In genomic region chr12:85714425-85714824, GRCh38 we compare ENCODE assay signal across 42 cellular contexts.
"Had no signal": no experiment of that assay in that cellular context is flagged by ENCODE, and none has a peak within 500 bp of the region (broad histone marks: within the 10 kb centered on the region; RNA-seq: fewer than 3 reads in every experiment).

No MANE protein-coding gene starts in this region.

- H3K4me3 Mint-ChIP-seq: activated CD4-positive, alpha-beta memory T cell treated with anti-CD3 and anti-CD28 coated beads, Interleukin-2, amount 10 ng/mL, durations not matched to agents 7 days and 5 days; activated CD4-positive, alpha-beta T cell treated with anti-CD3 and anti-CD28 coated beads for 36 hours; activated CD4-positive, alpha-beta T cell treated with anti-CD3 and anti-CD28 coated beads, Interleukin-2, amount 10 ng/mL, durations not matched to agents 7 days and 5 days; activated CD8-positive, alpha-beta memory T cell treated with anti-CD3 and anti-CD28 coated beads, Interleukin-2, amount 10 ng/mL, durations not matched to agents 7 days and 5 days; activated CD8-positive, alpha-beta T cell treated with anti-CD3 and anti-CD28 coated beads, Interleukin-2, amount 10 ng/mL, durations not matched to agents 7 days and 5 days; activated naive CD4-positive, alpha-beta T cell treated with anti-CD3 and anti-CD28 coated beads, Interleukin-2, amount 10 ng/mL, durations not matched to agents 7 days and 5 days; activated naive CD8-positive, alpha-beta T cell treated with anti-CD3 and anti-CD28 coated beads for 36 hours; activated T-cell treated with anti-CD3 and anti-CD28 coated beads, Interleukin-2, amount 50 U/mL, for 4 hours; activated T-cell treated with anti-CD3 and anti-CD28 coated beads, Interleukin-2, amount 50 U/mL, for 72 hours; activated T-helper 1 cell treated with anti-CD3 and anti-CD28 coated beads, Interleukin-12 subunit alpha, Interleukin-12 subunit beta, Interleukin-2, Interleukin-4 antibody, amounts not matched to agents 30 ng/mL and 10 ng/mL and 1 ng/mL, durations not matched to agents 14 hours and 24 hours and 36 hours; activated T-helper 17 cell treated with anti-CD3 and anti-CD28 coated beads, Interleukin-2, amount 50 U/mL, for 72 hours; central memory CD8-positive, alpha-beta T cell; T-helper 1 cell treated with Interleukin-12 subunit alpha and Interleukin-12 subunit beta and Interleukin-4 antibody, amounts not matched to agents 30 μg/mL and 1 μg/mL, for 36 hours; T-helper 2 cell treated with Interferon-gamma antibody and Interleukin-4, amounts not matched to agents 5 μg/mL and 100 μg/mL, for 36 hours; WTC11 had no signal

- H3K27me3 ChIP-seq: adrenal gland, body of pancreas, brain microvascular endothelial cell, breast epithelium had no signal

- H3K9me3 ChIP-seq: adrenal gland, breast epithelium had no signal

- H3K27ac ChIP-seq: adrenal gland, brain microvascular endothelial cell, breast epithelium, WERI-Rb-1 had no signal

- DNase-seq: activated CD4-positive, alpha-beta memory T cell treated with anti-CD3 and anti-CD28 coated beads, Interleukin-2, amount 10 ng/mL, durations not matched to agents 7 days and 5 days; activated CD4-positive, alpha-beta T cell treated with anti-CD3 and anti-CD28 coated beads for 1 hour; activated CD4-positive, alpha-beta T cell treated with anti-CD3 and anti-CD28 coated beads for 36 hours; activated CD4-positive, alpha-beta T cell treated with anti-CD3 and anti-CD28 coated beads for 48 hours; activated CD4-positive, alpha-beta T cell treated with anti-CD3 and anti-CD28 coated beads, Interleukin-2, amount 10 ng/mL, durations not matched to agents 7 days and 5 days; activated CD4-positive, alpha-beta T cell treated with anti-CD3 and anti-CD28 coated beads, Interleukin-2, amount 50 U/mL, for 48 hours; activated CD4-positive, CD25-positive, alpha-beta regulatory T cell; activated CD8-positive, alpha-beta memory T cell treated with anti-CD3 and anti-CD28 coated beads for 24 hours; activated CD8-positive, alpha-beta memory T cell treated with anti-CD3 and anti-CD28 coated beads, Interleukin-2, amount 10 ng/mL, durations not matched to agents 7 days and 5 days; activated CD8-positive, alpha-beta T cell treated with anti-CD3 and anti-CD28 coated beads, Interleukin-2, amount 10 ng/mL, durations not matched to agents 7 days and 5 days; activated effector memory CD4-positive, alpha-beta T cell treated with anti-CD3 and anti-CD28 coated beads, Interleukin-2, amount 50 U/mL, for 16 hours; activated gamma-delta T cell treated with Interleukin-2 at 50 U/mL for 16 hours; activated naive CD4-positive, alpha-beta T cell treated with anti-CD3 and anti-CD28 coated beads, Interleukin-2, amount 10 ng/mL, durations not matched to agents 7 days and 5 days; activated naive CD4-positive, alpha-beta T cell treated with Interleukin-2 at 50 U/mL for 16 hours; activated naive CD8-positive, alpha-beta T cell treated with anti-CD3 and anti-CD28 coated beads for 36 hours; activated T-cell treated with anti-CD3 and anti-CD28 coated beads for 4 hours; activated T-cell treated with anti-CD3 and anti-CD28 coated beads, Interleukin-2, amount 50 U/mL, for 1 hour; activated T-cell treated with anti-CD3 and anti-CD28 coated beads, Interleukin-2, amount 50 U/mL, for 4 hours; activated T-cell treated with anti-CD3 and anti-CD28 coated beads, Interleukin-2, amount 50 U/mL, for 72 hours; adrenal gland; amniotic stem cell; aorta; body of pancreas; brain microvascular endothelial cell; caudate nucleus; cerebellar nuclear complex; SW 1271; T-helper 1 cell; T-helper 2 cell; T-helper 9 cell; WERI-Rb-1 had no signal

- H3K9me3 Mint-ChIP-seq: activated CD4-positive, alpha-beta T cell treated with anti-CD3 and anti-CD28 coated beads, Interleukin-2, amount 10 ng/mL, durations not matched to agents 7 days and 5 days; activated naive CD8-positive, alpha-beta T cell treated with anti-CD3 and anti-CD28 coated beads for 36 hours; activated T-helper 1 cell treated with anti-CD3 and anti-CD28 coated beads, Interleukin-12 subunit alpha, Interleukin-12 subunit beta, Interleukin-2, Interleukin-4 antibody, amounts not matched to agents 30 ng/mL and 10 ng/mL and 1 ng/mL, durations not matched to agents 14 hours and 24 hours and 36 hours; T-helper 1 cell treated with Interleukin-12 subunit alpha and Interleukin-12 subunit beta and Interleukin-4 antibody, amounts not matched to agents 30 μg/mL and 1 μg/mL, for 36 hours; T-helper 2 cell treated with Interferon-gamma antibody and Interleukin-4, amounts not matched to agents 5 μg/mL and 100 μg/mL, for 36 hours had no signal

- H3K27ac Mint-ChIP-seq: activated CD4-positive, alpha-beta memory T cell treated with anti-CD3 and anti-CD28 coated beads, Interleukin-2, amount 10 ng/mL, durations not matched to agents 7 days and 5 days; activated CD4-positive, alpha-beta T cell treated with anti-CD3 and anti-CD28 coated beads for 36 hours; activated CD4-positive, alpha-beta T cell treated with anti-CD3 and anti-CD28 coated beads, Interleukin-2, amount 10 ng/mL, durations not matched to agents 7 days and 5 days; activated CD8-positive, alpha-beta memory T cell treated with anti-CD3 and anti-CD28 coated beads, Interleukin-2, amount 10 ng/mL, durations not matched to agents 7 days and 5 days; activated CD8-positive, alpha-beta T cell treated with anti-CD3 and anti-CD28 coated beads, Interleukin-2, amount 10 ng/mL, durations not matched to agents 7 days and 5 days; activated naive CD4-positive, alpha-beta T cell treated with anti-CD3 and anti-CD28 coated beads, Interleukin-2, amount 10 ng/mL, durations not matched to agents 7 days and 5 days; activated naive CD4-positive, alpha-beta T cell treated with anti-CD3 and anti-CD28 coated beads, Interleukin-2, amount 50 U/mL, for 72 hours; activated naive CD8-positive, alpha-beta T cell treated with anti-CD3 and anti-CD28 coated beads for 36 hours; activated T-cell treated with anti-CD3 and anti-CD28 coated beads, Interleukin-2, amount 50 U/mL, for 72 hours; activated T-helper 1 cell treated with anti-CD3 and anti-CD28 coated beads, Interleukin-12 subunit alpha, Interleukin-12 subunit beta, Interleukin-2, Interleukin-4 antibody, amounts not matched to agents 30 ng/mL and 10 ng/mL and 1 ng/mL, durations not matched to agents 14 hours and 24 hours and 36 hours; activated T-helper 17 cell treated with anti-CD3 and anti-CD28 coated beads, Interleukin-2, amount 50 U/mL, for 72 hours; T-helper 1 cell treated with Interleukin-12 subunit alpha and Interleukin-12 subunit beta and Interleukin-4 antibody, amounts not matched to agents 30 μg/mL and 1 μg/mL, for 36 hours; T-helper 2 cell treated with Interferon-gamma antibody and Interleukin-4, amounts not matched to agents 5 μg/mL and 100 μg/mL, for 36 hours; WTC11 had no signal

- H3K36me3 Mint-ChIP-seq: activated CD8-positive, alpha-beta memory T cell treated with anti-CD3 and anti-CD28 coated beads, Interleukin-2, amount 10 ng/mL, durations not matched to agents 7 days and 5 days; activated naive CD4-positive, alpha-beta T cell treated with anti-CD3 and anti-CD28 coated beads, Interleukin-2, amount 10 ng/mL, durations not matched to agents 7 days and 5 days; activated naive CD4-positive, alpha-beta T cell treated with anti-CD3 and anti-CD28 coated beads, Interleukin-2, amount 50 U/mL, for 72 hours; activated naive CD8-positive, alpha-beta T cell treated with anti-CD3 and anti-CD28 coated beads for 36 hours had no signal

- H3K4me1 Mint-ChIP-seq: activated CD4-positive, alpha-beta memory T cell treated with anti-CD3 and anti-CD28 coated beads, Interleukin-2, amount 10 ng/mL, durations not matched to agents 7 days and 5 days; activated CD4-positive, alpha-beta T cell treated with anti-CD3 and anti-CD28 coated beads for 36 hours; activated CD4-positive, alpha-beta T cell treated with anti-CD3 and anti-CD28 coated beads, Interleukin-2, amount 10 ng/mL, durations not matched to agents 7 days and 5 days; activated CD8-positive, alpha-beta memory T cell treated with anti-CD3 and anti-CD28 coated beads, Interleukin-2, amount 10 ng/mL, durations not matched to agents 7 days and 5 days; activated naive CD4-positive, alpha-beta T cell treated with anti-CD3 and anti-CD28 coated beads, Interleukin-2, amount 10 ng/mL, durations not matched to agents 7 days and 5 days; activated naive CD8-positive, alpha-beta T cell treated with anti-CD3 and anti-CD28 coated beads for 36 hours; activated T-helper 17 cell treated with anti-CD3 and anti-CD28 coated beads, Interleukin-2, amount 50 U/mL, for 72 hours; central memory CD8-positive, alpha-beta T cell; WTC11 had no signal

- ATAC-seq: activated CD4-positive, alpha-beta T cell treated with anti-CD3 and anti-CD28 coated beads for 36 hours; activated CD4-positive, CD25-positive, alpha-beta regulatory T cell treated with anti-CD3 and anti-CD28 coated beads, Interleukin-2, amount 50 U/mL, for 24 hours; activated CD8-positive, alpha-beta memory T cell treated with anti-CD3 and anti-CD28 coated beads, Interleukin-2, amount 10 ng/mL, durations not matched to agents 7 days and 5 days; activated CD8-positive, alpha-beta T cell treated with anti-CD3 and anti-CD28 coated beads, Interleukin-2, amount 10 ng/mL, durations not matched to agents 7 days and 5 days; activated naive CD4-positive, alpha-beta T cell treated with anti-CD3 and anti-CD28 coated beads, Interleukin-2, amount 50 U/mL, for 72 hours; activated T-cell treated with anti-CD3 and anti-CD28 coated beads, Interleukin-2, amount 50 U/mL, for 4 hours; activated T-cell treated with anti-CD3 and anti-CD28 coated beads, Interleukin-2, amount 50 U/mL, for 72 hours; activated T-helper 17 cell treated with anti-CD3 and anti-CD28 coated beads, Interleukin-2, amount 50 U/mL, for 72 hours; body of pancreas; WTC11 had no signal

- H3K4me3 ChIP-seq: adrenal gland, body of pancreas, breast epithelium had no signal

- H3K36me3 ChIP-seq: adrenal gland, brain microvascular endothelial cell, breast epithelium, WERI-Rb-1 had no signal

- FAIRE-seq: astrocyte, TTC549 had no signal

- H3K4me1 ChIP-seq: adrenal gland, body of pancreas, breast epithelium had no signal

- H3K27me3 Mint-ChIP-seq: activated CD4-positive, alpha-beta memory T cell treated with anti-CD3 and anti-CD28 coated beads, Interleukin-2, amount 10 ng/mL, durations not matched to agents 7 days and 5 days; activated CD4-positive, alpha-beta T cell treated with anti-CD3 and anti-CD28 coated beads for 36 hours; activated CD4-positive, alpha-beta T cell treated with anti-CD3 and anti-CD28 coated beads, Interleukin-2, amount 10 ng/mL, durations not matched to agents 7 days and 5 days; activated CD8-positive, alpha-beta memory T cell treated with anti-CD3 and anti-CD28 coated beads, Interleukin-2, amount 10 ng/mL, durations not matched to agents 7 days and 5 days; activated naive CD4-positive, alpha-beta T cell treated with anti-CD3 and anti-CD28 coated beads, Interleukin-2, amount 10 ng/mL, durations not matched to agents 7 days and 5 days; activated naive CD8-positive, alpha-beta T cell treated with anti-CD3 and anti-CD28 coated beads for 36 hours; activated T-helper 17 cell treated with anti-CD3 and anti-CD28 coated beads, Interleukin-2, amount 50 U/mL, for 72 hours; central memory CD8-positive, alpha-beta T cell had no signal
